ENCODE assay signal across 8 cellular contexts in the genomic region with DNA sequence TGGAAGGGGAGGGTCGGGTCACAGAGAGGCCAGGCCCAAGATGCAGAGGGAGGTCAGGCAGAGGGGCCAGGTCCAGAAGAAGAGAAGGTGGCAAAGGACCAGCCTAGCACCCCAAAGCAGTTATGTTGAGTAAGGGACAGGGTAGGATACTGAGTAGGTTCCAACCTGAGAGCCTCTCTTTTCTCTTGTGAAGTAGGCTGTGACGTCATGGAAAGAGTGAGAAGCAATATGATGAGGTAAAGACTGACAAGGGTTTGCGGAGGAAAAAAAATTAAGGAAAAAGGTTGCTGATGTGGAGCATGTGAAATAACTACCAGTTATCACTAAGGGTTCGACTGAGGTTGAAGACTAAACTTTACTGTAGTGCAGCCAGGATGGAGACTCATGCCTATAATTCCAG. TPM values are rescaled to one million over a fixed set of nuclear protein-coding genes. Genes with fewer than 3 reads are reported as not detected.
"Had no signal": no experiment of that assay in that cellular context is flagged by ENCODE, and none has a peak within 500 bp of the region (broad histone marks: within the 10 kb centered on the region; RNA-seq: fewer than 3 reads in every experiment).

No MANE protein-coding gene starts in this region.

- DNase-seq: H9, HCEC 1CT, Kasumi-1, KG1 had no signal

- H3K27ac Mint-ChIP-seq: GM23338, H9, IgD-negative memory B cell had no signal

- H3K36me3 Mint-ChIP-seq: IgD-negative memory B cell had no signal

- H3K27me3 Mint-ChIP-seq: IgD-negative memory B cell had no signal

- H3K4me2 ChIP-seq: GM23338 had no signal

- H3K4me1 Mint-ChIP-seq: GM23338, H9 had no signal

- H3K4me3 Mint-ChIP-seq: GM23338, H9, IgD-negative memory B cell had no signal

- FAIRE-seq: H1, H54 had no signal

- H3K9me3 Mint-ChIP-seq: GM23338, H9, IgD-negative memory B cell had no signal

- H2AFZ ChIP-seq: GM23338 had no signal

- H3K4me3 ChIP-seq: GM23338 had no signal

- ATAC-seq: GM23338 had no signal

RNA-seq across cellular contexts. Expression of a gene that starts 53.1 kb away (rescaled TPM):
- total RNA-seq: GM23338, H1, H9 had no signal
- polyA plus RNA-seq: H1 had no signal
